ENCODE assay signal across 17 cellular contexts in genomic region chr2:150620860-150621259, GRCh38.
DNase-seq lines count a peak whose midpoint lies in the region; ATAC-seq, FAIRE-seq and TF ChIP-seq lines count a peak whose summit lies in the region.
"Had no signal": no experiment of that assay in that cellular context is flagged by ENCODE, and none has a peak within 500 bp of the region (broad histone marks: within the 10 kb centered on the region; RNA-seq: fewer than 3 reads in every experiment).

No MANE protein-coding gene starts in this region.

- no peak overlapping the region for H3K4me3 ChIP-seq in GM23338
- no peak overlapping the region for H3K4me3 ChIP-seq in astrocyte of the spinal cord (ENCODE audit: low read depth, low read length)
- no peak overlapping the region for H3K4me3 ChIP-seq in gastroesophageal sphincter
- H3K4me3 ChIP-seq in suprapubic skin, result no peak overlapping the region
- H3K4me3 ChIP-seq: HAP-1 had no signal

- TF ChIP-seq POLR2A in gastroesophageal sphincter (IDR thresholded peaks at IDR 0.05) (no peak), suprapubic skin (IDR thresholded peaks at IDR 0.05) (no peak)

- in situ Hi-C loops in astrocyte of the spinal cord (cut with HindIII; ENCODE audit: low sequenced_read_pairs), result no loop called here

- 0 out of 3 replicates have a peak, but pooled peaks cover 1% of the 10 kb centered on the region for H3K36me3 Mint-ChIP-seq in GM23338 (ENCODE audit: low read depth)
- H3K36me3 Mint-ChIP-seq: CD14-positive monocyte had no signal

- no peaks in the 10 kb centered on the region for H3K79me2 ChIP-seq in GM23338 (replicated peaks; ENCODE audit: insufficient read depth)
- H3K79me2 ChIP-seq: parathyroid adenoma had no signal

- H3F3A ChIP-seq in GM23338 (replicated peaks; ENCODE audit: low read depth), result no peaks in the 10 kb centered on the region

- peaks cover 3% of the 10 kb centered on the region for H3K9me2 ChIP-seq in GM23338 (ENCODE audit: insufficient read depth)

- no peaks in the 10 kb centered on the region for H3K27me3 ChIP-seq in GM23338 (ENCODE audit: insufficient read depth)
- H3K27me3 ChIP-seq in gastroesophageal sphincter, result no peaks in the 10 kb centered on the region
- H3K27me3 ChIP-seq in suprapubic skin, result no peaks in the 10 kb centered on the region

- H3K27ac Mint-ChIP-seq in GM23338, result no peak overlapping the region
- H3K27ac Mint-ChIP-seq: CD14-positive monocyte had no signal

- H3K4me2 ChIP-seq in GM23338, result no peak overlapping the region

- TF ChIP-seq EP300 in gastroesophageal sphincter (IDR thresholded peaks at IDR 0.05) (no peak), suprapubic skin (IDR thresholded peaks at IDR 0.05) (no peak)

- peaks cover 4% of the 10 kb centered on the region; the same call in 1 of the 2 replicates for H3K4me1 ChIP-seq in GM23338 (ENCODE audit: insufficient read depth)
- H3K4me1 ChIP-seq in gastroesophageal sphincter, result peaks cover 7 to 39% (median 12%) of the 10 kb centered on the region in 3 donors
- peaks cover 22% of the 10 kb centered on the region for H3K4me1 ChIP-seq in suprapubic skin
- H3K4me1 ChIP-seq: HAP-1, parathyroid adenoma had no signal

- no peaks in the 10 kb centered on the region; the same call in 2 of the 3 replicates for H3K9me3 Mint-ChIP-seq in GM23338

- DNase-seq in GM23338 (ENCODE audit: low spot score) (no peak), astrocyte of the spinal cord (ENCODE audit: low read depth, low spot score) (peak; percentile 40), suprapubic skin (ENCODE audit: low spot score in 2 of 2) (no peak), RCC 7860 (ENCODE audit: low spot score) (no peak), caudate nucleus (lab: John Stamatoyannopoulos, UW) (no peak), RKO (ENCODE audit: low spot score) (no peak)
- DNase-seq: activated CD8-positive, alpha-beta memory T cell treated with anti-CD3 and anti-CD28 coated beads, Interleukin-2, amount 50 U/mL, for 48 hours; effector CD4-positive, alpha-beta T cell; stimulated activated CD4-positive, alpha-beta T cell treated with anti-CD3 and anti-CD28 coated beads, Interleukin-1b, Interleukin-23, amount 100 ng/mL, for 48 hours; WERI-Rb-1 had no signal

- H3K4me3 Mint-ChIP-seq in GM23338, result no peak overlapping the region
- H3K4me3 Mint-ChIP-seq: CD14-positive monocyte had no signal

- no peaks in the 10 kb centered on the region for H4K20me1 ChIP-seq in GM23338 (replicated peaks; ENCODE audit: insufficient read depth)

- peaks cover 2% of the 10 kb centered on the region for H3K27me3 Mint-ChIP-seq in GM23338 (ENCODE audit: insufficient read depth, low read depth, poor library complexity)

- 0 out of 2 replicates have a peak overlapping the region, but pooled peaks have one; percentile 19 for H2AFZ ChIP-seq in GM23338
- H2AFZ ChIP-seq: parathyroid adenoma had no signal

- H3K36me3 ChIP-seq in GM23338 (ENCODE audit: insufficient read depth) (no peaks in the 10 kb centered on the region), gastroesophageal sphincter (no peaks in the 10 kb centered on the region), suprapubic skin (no peaks in the 10 kb centered on the region)
- H3K36me3 ChIP-seq: HAP-1, WERI-Rb-1 had no signal

- WGBS in gastroesophageal sphincter (ENCODE audit: low coverage in 1 of 2), 2 donors, result 71 to 100% methylated on average over 1 to 4 of the region's 6 CpGs
- WGBS in suprapubic skin, result 88% methylated on average over 6 of the region's 6 CpGs

- FAIRE-seq in RCC 7860 (lab: Jason Lieb, UNC), result no peak
- FAIRE-seq: G401.6, HTR-8/SVneo had no signal

- TF ChIP-seq CTCF in GM23338 (conservative IDR thresholded peaks at IDR 0.05; ENCODE audit: low read depth in 2 of 2) (no peak), astrocyte of the spinal cord (IDR thresholded peaks at IDR 0.05; ENCODE audit: low read depth, low read length) (no peak), gastroesophageal sphincter (IDR thresholded peaks at IDR 0.05) (no peak), suprapubic skin (IDR thresholded peaks at IDR 0.05) (no peak)

- no peak overlapping the region for H3K27ac ChIP-seq in GM23338 (ENCODE audit: low read depth)
- peak overlapping the region; percentile 60 to 73 (median 64) for H3K27ac ChIP-seq in gastroesophageal sphincter
- H3K27ac ChIP-seq in suprapubic skin, result peak overlapping the region; percentile 18
- no peak overlapping the region for H3K27ac ChIP-seq in caudate nucleus (ENCODE audit: low read depth, low read length)
- H3K27ac ChIP-seq: parathyroid adenoma, WERI-Rb-1 had no signal

- peaks cover 2% of the 10 kb centered on the region; the same call in 2 of the 3 replicates for H3K4me1 Mint-ChIP-seq in GM23338
- H3K4me1 Mint-ChIP-seq: CD14-positive monocyte had no signal

- H3K9me3 ChIP-seq in gastroesophageal sphincter (no peaks in the 10 kb centered on the region), suprapubic skin (no peaks in the 10 kb centered on the region)
- H3K9me3 ChIP-seq: HAP-1 had no signal

- ATAC-seq in GM23338 (no peak), gastroesophageal sphincter (no peak), GM18907 (IDR thresholded peaks at IDR 0.05; ENCODE audit: unreplicated experiment) (no peak)

TF ChIP-seq in GM23338, 12 proteins besides CTCF, POLR2A, EP300 and RAD21 (continues in another document):
- TF ChIP-seq POLR2AphosphoS5 (IDR thresholded peaks at IDR 0.05; ENCODE audit: low read depth) (no peak), ZNF331 (CRISPR knock-in tag; IDR thresholded peaks at IDR 0.05; ENCODE audit: low read depth) (no peak), JUNB (IDR thresholded peaks at IDR 0.05; ENCODE audit: unreplicated experiment) (no peak), ZNF114 (CRISPR knock-in tag; IDR thresholded peaks at IDR 0.05) (no peak), EZH2phosphoT487 (IDR thresholded peaks at IDR 0.05; ENCODE audit: unreplicated experiment) (no peak), ETS1 (IDR thresholded peaks at IDR 0.05) (no peak), STAT1 (IDR thresholded peaks at IDR 0.05; ENCODE audit: unreplicated experiment) (no peak), EZH2 (IDR thresholded peaks at IDR 0.05; ENCODE audit: low read depth, unreplicated experiment) (no peak)

Comparison
In these comparisons a context has a peak if more than half of its experiments do, and no peak if none do; other contexts are left out.
1. H3K27ac ChIP-seq: peak in gastroesophageal sphincter (4 of 4) and suprapubic skin (single experiment); none in GM23338 (single experiment) and caudate nucleus (single experiment).